8 cellular contexts compared by ENCODE assay signal in genomic region chr19:49474545-49474930, GRCh38. TPM values are rescaled to one million over a fixed set of nuclear protein-coding genes. Genes with fewer than 3 reads are reported as not detected.
DNase-seq lines count a peak whose midpoint lies in the region; ATAC-seq and TF ChIP-seq lines count a peak whose summit lies in the region.

No MANE protein-coding gene starts in this region.

- H3K9me3 Mint-ChIP-seq in MCF 10A (ENCODE audit: unreplicated experiment): no peaks in the 10 kb centered on the region
- no peaks in the 10 kb centered on the region for H3K9me3 Mint-ChIP-seq in mesothelial cell of epicardium

- H3K27me3 ChIP-seq in left ventricle myocardium inferior (ENCODE audit: low read depth): no peaks in the 10 kb centered on the region

- no TSS peak for BruUV-seq in MCF 10A (replicated peaks; lab: Mats Ljungman, UMichigan)

- H3K4me1 ChIP-seq in left ventricle myocardium inferior: peaks cover 35% of the 10 kb centered on the region

- intact Hi-C loops in left ventricle myocardium inferior (cut with micrococcal nuclease): no loop called here
- intact Hi-C loops in Right ventricle myocardium superior (cut with DNase I): no loop called here
- intact Hi-C loops in MCF 10A (cut with micrococcal nuclease): loop anchor here (1.0 kb wide), 1 partner anchor 73 kb away; no protein-coding TSS in a partner anchor

- H3K36me3 ChIP-seq in left ventricle myocardium inferior: no peaks in the 10 kb centered on the region

- POLR2A ChIA-PET in MCF 10A (lab: Yijun Ruan, JAX): no interaction called here

- no peaks in the 10 kb centered on the region for H3K9me3 ChIP-seq in left ventricle myocardium inferior (replicated peaks)

- CTCF ChIA-PET in MCF 10A (lab: Yijun Ruan, JAX): no interaction called here

- H3K27me3 Mint-ChIP-seq in MCF 10A (ENCODE audit: insufficient read depth, unreplicated experiment): peaks cover 13% of the 10 kb centered on the region
- peaks cover 24% of the 10 kb centered on the region for H3K27me3 Mint-ChIP-seq in mesothelial cell of epicardium (ENCODE audit: low read depth)

- H3K27ac ChIP-seq in left ventricle myocardium inferior (replicated peaks): peak overlapping the region; percentile 91

- no peak for TF ChIP-seq CTCF in left ventricle myocardium inferior (IDR thresholded peaks at IDR 0.05; ENCODE audit: borderline replicate concordance)
- no peak for TF ChIP-seq CTCF in MCF 10A (IDR thresholded peaks at IDR 0.05; ENCODE audit: unreplicated experiment)
- no peak for TF ChIP-seq CTCF in mesothelial cell of epicardium (IDR thresholded peaks at IDR 0.05; ENCODE audit: unreplicated experiment)

- no peaks in the 10 kb centered on the region for H3K4me1 Mint-ChIP-seq in MCF 10A (ENCODE audit: insufficient read depth, unreplicated experiment)
- peaks cover 4% of the 10 kb centered on the region for H3K4me1 Mint-ChIP-seq in mesothelial cell of epicardium

- DNase-seq in left ventricle myocardium inferior: no peak
- no peak for DNase-seq in Right ventricle myocardium superior
- no peak for DNase-seq in MCF 10A (ENCODE audit: unreplicated experiment)
- no peak for DNase-seq in mesothelial cell of epicardium (ENCODE audit: low spot score in 2 of 2, unreplicated experiment in 2 of 2)
- no peak for DNase-seq in DMS 273 treated with DMSO at 0.1 percent for 48 hours (lab: John Stamatoyannopoulos, UW)
- no peak for DNase-seq in MV-4-11 (lab: John Stamatoyannopoulos, UW)

- ATAC-seq in Right ventricle myocardium superior (ENCODE audit: poor library complexity) (no peak), GM18858 (IDR thresholded peaks at IDR 0.05; ENCODE audit: unreplicated experiment) (no peak), GM19397 (IDR thresholded peaks at IDR 0.05; ENCODE audit: unreplicated experiment) (no peak)

- H3K4me3 ChIP-seq in left ventricle myocardium inferior: peak overlapping the region; percentile 76

- H3K36me3 Mint-ChIP-seq in MCF 10A (ENCODE audit: insufficient read depth, unreplicated experiment): peaks cover 5% of the 10 kb centered on the region
- peaks cover 2% of the 10 kb centered on the region for H3K36me3 Mint-ChIP-seq in mesothelial cell of epicardium

- H3K4me3 Mint-ChIP-seq in MCF 10A (ENCODE audit: unreplicated experiment) (peak overlapping the region; percentile 77), mesothelial cell of epicardium (peak overlapping the region; percentile 66)

- H3K27ac Mint-ChIP-seq in MCF 10A (ENCODE audit: low read depth, unreplicated experiment) (peak overlapping the region; percentile 59), mesothelial cell of epicardium (no peak overlapping the region)

RNA-seq across cellular contexts. Expression of gene FLT3LG, which starts 0.5 kb away (rescaled TPM):
- total RNA-seq in left ventricle myocardium inferior (3.1 TPM), Right ventricle myocardium superior (3.6 TPM), MCF 10A (2022) (1.5 and 3.6 TPM in 2 replicates), mesothelial cell of epicardium (1.8 to 2.4 TPM (median 2.0 TPM) in 3 replicates)

RNA-seq across cellular contexts. Expression of gene RPL13A, which starts 12.9 kb away (rescaled TPM):
- total RNA-seq in left ventricle myocardium inferior: 1,308 TPM
- 1,304 TPM for total RNA-seq in Right ventricle myocardium superior
- 3,716 and 3,819 TPM in 2 replicates for total RNA-seq in MCF 10A (2022)
- total RNA-seq in mesothelial cell of epicardium: 2,869 to 2,959 TPM (median 2,954 TPM) in 3 replicates

RNA-seq across cellular contexts. Expression of gene ALDH16A1, which starts 21.5 kb away (rescaled TPM):
- total RNA-seq in left ventricle myocardium inferior: 9.6 TPM
- total RNA-seq in Right ventricle myocardium superior: 10.8 TPM
- total RNA-seq in MCF 10A (2022): 28.4 and 34.2 TPM in 2 replicates
- 21.4 to 25.6 TPM (median 24.4 TPM) in 3 replicates for total RNA-seq in mesothelial cell of epicardium

RNA-seq across cellular contexts. Expression of gene RPS11, which starts 21.7 kb away (rescaled TPM):
- total RNA-seq in left ventricle myocardium inferior: 998 TPM
- total RNA-seq in Right ventricle myocardium superior: 935 TPM
- 2,096 and 2,306 TPM in 2 replicates for total RNA-seq in MCF 10A (2022)
- 2,052 to 2,151 TPM (median 2,132 TPM) in 3 replicates for total RNA-seq in mesothelial cell of epicardium

RNA-seq across cellular contexts. Expression of gene PIH1D1, which starts 22.9 kb away (rescaled TPM):
- 24.7 TPM for total RNA-seq in left ventricle myocardium inferior
- 28.1 TPM for total RNA-seq in Right ventricle myocardium superior
- 86.3 and 116 TPM in 2 replicates for total RNA-seq in MCF 10A (2022)
- 83.6 to 84.6 TPM (median 83.7 TPM) in 3 replicates for total RNA-seq in mesothelial cell of epicardium
